In the genomic region with DNA sequence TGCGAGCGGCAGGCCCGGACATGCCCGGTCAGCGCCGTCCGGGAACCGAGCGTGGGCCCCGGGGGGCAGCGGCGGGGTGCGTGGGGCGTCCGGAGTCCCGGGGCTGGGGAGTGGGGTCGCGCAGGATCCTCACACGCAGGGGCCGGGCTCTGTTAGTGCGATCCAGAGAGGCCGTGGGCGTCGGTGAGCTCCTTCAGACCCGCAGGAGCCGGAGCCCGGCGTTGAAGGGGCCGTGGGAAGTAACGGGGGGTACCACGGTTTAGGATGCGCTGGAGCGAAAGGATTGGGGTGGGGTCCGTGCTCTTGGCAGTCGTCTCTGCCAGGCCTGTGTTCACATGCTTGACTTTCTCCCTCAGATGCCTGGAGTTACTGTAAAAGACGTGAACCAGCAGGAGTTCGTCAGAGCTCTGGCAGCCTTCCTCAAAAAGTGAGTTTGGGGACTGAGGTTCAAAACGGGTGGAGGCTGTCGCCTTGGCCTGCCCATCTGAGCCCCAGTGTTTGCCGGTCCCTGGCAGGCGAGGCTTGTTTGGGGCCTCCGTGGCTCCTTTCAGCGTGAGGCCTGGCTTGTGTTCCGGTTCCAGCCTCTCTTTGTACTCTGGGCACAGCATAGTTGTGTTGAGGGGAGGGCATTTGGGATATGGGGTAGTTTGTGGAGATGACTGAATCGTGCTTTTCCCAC, we compare ENCODE assay signal across 1 cellular context.
TF ChIP-seq lines count a peak whose summit lies in the region.

No MANE protein-coding gene starts in this region.

TF ChIP-seq in WTC11, 78 proteins besides CTCF, POLR2A, EP300 and RAD21 (continued from another document):
- TF ChIP-seq, protein P1, sequence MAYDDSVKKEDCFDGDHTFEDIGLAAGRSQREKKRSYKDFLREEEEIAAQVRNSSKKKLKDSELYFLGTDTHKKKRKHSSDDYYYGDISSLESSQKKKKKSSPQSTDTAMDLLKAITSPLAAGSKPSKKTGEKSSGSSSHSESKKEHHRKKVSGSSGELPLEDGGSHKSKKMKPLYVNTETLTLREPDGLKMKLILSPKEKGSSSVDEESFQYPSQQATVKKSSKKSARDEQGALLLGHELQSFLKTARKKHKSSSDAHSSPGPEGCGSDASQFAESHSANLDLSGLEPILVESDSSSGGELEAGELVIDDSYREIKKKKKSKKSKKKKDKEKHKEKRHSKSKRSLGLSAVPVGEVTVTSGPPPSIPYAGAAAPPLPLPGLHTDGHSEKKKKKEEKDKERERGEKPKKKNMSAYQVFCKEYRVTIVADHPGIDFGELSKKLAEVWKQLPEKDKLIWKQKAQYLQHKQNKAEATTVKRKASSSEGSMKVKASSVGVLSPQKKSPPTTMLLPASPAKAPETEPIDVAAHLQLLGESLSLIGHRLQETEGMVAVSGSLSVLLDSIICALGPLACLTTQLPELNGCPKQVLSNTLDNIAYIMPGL (CRISPR knock-in tag; IDR thresholded peaks at IDR 0.05), result no peak
- TF ChIP-seq TCF7 (CRISPR knock-in tag; IDR thresholded peaks at IDR 0.05; ENCODE audit: low read depth), result 0 out of 2 replicates have a peak, but pooled peaks have one; percentile 64
- no peak for TF ChIP-seq NR3C1 (CRISPR knock-in tag; conservative IDR thresholded peaks at IDR 0.05; ENCODE audit: low read depth)
- TF ChIP-seq NFATC4 (CRISPR knock-in tag; IDR thresholded peaks at IDR 0.05), result no peak
